In the genomic region with DNA sequence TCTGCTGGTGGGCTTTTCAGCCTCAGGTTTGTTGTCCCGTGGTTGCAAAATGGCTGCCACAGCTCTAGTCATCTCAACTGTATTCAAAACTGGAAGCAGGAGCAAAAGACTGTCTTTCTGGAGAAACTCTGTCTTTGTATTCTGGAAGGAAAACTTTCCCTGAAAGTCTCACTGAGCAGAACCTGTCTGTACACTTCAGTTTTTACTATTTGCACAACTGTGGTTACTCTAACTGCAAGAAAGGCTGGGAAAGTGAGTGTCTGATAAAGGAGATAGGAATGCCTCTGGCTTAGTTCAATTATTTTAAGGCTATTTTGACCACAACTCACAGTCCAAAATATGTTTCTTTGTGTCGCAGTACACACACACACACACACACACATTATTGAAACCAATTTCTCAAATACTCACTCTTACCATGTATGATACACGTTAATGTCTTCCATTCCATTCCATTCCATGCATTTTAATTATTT, we compare ENCODE assay signal across 1 cellular context.
TF ChIP-seq lines count a peak whose summit lies in the region.

No MANE protein-coding gene starts in this region.

TF ChIP-seq in HepG2, 621 proteins besides CTCF, POLR2A, EP300 and RAD21:
- TF ChIP-seq KDM6A (CRISPR knock-in tag; IDR thresholded peaks at IDR 0.05; ENCODE audit: low read depth) (no peak), NONO (IDR thresholded peaks at IDR 0.05) (no peak), NONO (CRISPR knock-in tag; conservative IDR thresholded peaks at IDR 0.05) (no peak)
- TF ChIP-seq, protein P1, sequence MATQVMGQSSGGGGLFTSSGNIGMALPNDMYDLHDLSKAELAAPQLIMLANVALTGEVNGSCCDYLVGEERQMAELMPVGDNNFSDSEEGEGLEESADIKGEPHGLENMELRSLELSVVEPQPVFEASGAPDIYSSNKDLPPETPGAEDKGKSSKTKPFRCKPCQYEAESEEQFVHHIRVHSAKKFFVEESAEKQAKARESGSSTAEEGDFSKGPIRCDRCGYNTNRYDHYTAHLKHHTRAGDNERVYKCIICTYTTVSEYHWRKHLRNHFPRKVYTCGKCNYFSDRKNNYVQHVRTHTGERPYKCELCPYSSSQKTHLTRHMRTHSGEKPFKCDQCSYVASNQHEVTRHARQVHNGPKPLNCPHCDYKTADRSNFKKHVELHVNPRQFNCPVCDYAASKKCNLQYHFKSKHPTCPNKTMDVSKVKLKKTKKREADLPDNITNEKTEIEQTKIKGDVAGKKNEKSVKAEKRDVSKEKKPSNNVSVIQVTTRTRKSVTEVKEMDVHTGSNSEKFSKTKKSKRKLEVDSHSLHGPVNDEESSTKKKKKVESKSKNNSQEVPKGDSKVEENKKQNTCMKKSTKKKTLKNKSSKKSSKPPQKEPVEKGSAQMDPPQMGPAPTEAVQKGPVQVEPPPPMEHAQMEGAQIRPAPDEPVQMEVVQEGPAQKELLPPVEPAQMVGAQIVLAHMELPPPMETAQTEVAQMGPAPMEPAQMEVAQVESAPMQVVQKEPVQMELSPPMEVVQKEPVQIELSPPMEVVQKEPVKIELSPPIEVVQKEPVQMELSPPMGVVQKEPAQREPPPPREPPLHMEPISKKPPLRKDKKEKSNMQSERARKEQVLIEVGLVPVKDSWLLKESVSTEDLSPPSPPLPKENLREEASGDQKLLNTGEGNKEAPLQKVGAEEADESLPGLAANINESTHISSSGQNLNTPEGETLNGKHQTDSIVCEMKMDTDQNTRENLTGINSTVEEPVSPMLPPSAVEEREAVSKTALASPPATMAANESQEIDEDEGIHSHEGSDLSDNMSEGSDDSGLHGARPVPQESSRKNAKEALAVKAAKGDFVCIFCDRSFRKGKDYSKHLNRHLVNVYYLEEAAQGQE (IDR thresholded peaks at IDR 0.05; ENCODE audit: borderline replicate concordance in 1 of 2, low read depth in 1 of 2, low read length in 2 of 2): no peak
